In the genomic region with DNA sequence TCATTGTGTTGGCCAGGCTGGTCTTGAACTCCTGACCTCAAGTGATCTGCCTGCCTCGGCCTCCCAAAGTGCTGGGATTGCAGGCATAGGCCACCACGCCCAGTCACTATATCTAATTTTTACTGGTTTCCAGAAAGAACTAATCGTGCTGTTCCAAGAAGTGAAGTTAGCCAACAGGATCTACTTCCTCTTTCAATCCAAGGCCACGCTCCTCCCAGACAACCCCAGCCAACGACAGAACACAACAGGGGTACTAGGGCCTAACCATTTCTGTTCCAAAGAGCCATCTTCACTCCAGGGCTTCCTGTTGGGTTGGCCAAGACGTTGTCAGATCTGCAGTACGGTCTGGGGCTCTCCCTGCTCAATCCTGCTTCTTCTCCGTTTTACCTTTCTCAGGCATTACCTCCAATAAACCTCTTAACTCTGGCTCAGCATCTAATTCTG, we compare ENCODE assay signal across 18 cellular contexts.
DNase-seq lines count a peak whose midpoint lies in the region; ATAC-seq lines count a peak whose summit lies in the region.
"Had no signal": no experiment of that assay in that cellular context is flagged by ENCODE, and none has a peak within 500 bp of the region (broad histone marks: within the 10 kb centered on the region; RNA-seq: fewer than 3 reads in every experiment).

No MANE protein-coding gene starts in this region.

- no peak overlapping the region for H3K4me3 Mint-ChIP-seq in dendritic cell treated with granulocyte-macrophage colony-stimulating factor and Interleukin-4, amounts not matched to agents 40 ng/mL and 50 ng/mL, for 4 days
- H3K4me3 Mint-ChIP-seq: CD8-positive, alpha-beta memory T cell; GM23338 had no signal

- DNase-seq in CD1c-positive myeloid dendritic cell (ENCODE audit: extremely low spot score): peak; percentile 59
- peak; percentile 100 for DNase-seq in MV-4-11 (lab: John Stamatoyannopoulos, UW)
- DNase-seq in SKM-1 treated with dmso at 0.1 percent for 144 hours (lab: John Stamatoyannopoulos, UW; ENCODE audit: unreplicated experiment): peak; percentile 21
- no peak for DNase-seq in stimulated activated CD4-positive, alpha-beta T cell treated with anti-CD3 and anti-CD28 coated beads, Interleukin-15, amount 100 ng/mL, for 24 hours
- DNase-seq in iPS-NIHi7 (ENCODE audit: extremely low spot score): no peak
- DNase-seq in posterior cingulate gyrus: no peak
- DNase-seq: CD8-positive, alpha-beta memory T cell; DMS79 treated with DMSO at 0.1 percent for 48 hours; Karpas-422; NCI-H1436; NCI-H2029 treated with DMSO at 0.1 percent for 48 hours; NCI-H510A treated with DMSO at 0.1 percent for 48 hours; SHP77 treated with DMSO at 0.1 percent for 48 hours; SW 1271 had no signal

- H3K27ac Mint-ChIP-seq in dendritic cell treated with granulocyte-macrophage colony-stimulating factor and Interleukin-4, amounts not matched to agents 40 ng/mL and 50 ng/mL, for 4 days: peak overlapping the region; percentile 88
- H3K27ac Mint-ChIP-seq: CD8-positive, alpha-beta memory T cell; GM23338 had no signal

- no peaks in the 10 kb centered on the region for H3K9me3 Mint-ChIP-seq in dendritic cell treated with granulocyte-macrophage colony-stimulating factor and Interleukin-4, amounts not matched to agents 40 ng/mL and 50 ng/mL, for 4 days
- H3K9me3 Mint-ChIP-seq: CD8-positive, alpha-beta memory T cell; GM23338 had no signal

- H3K4me1 Mint-ChIP-seq in dendritic cell treated with granulocyte-macrophage colony-stimulating factor and Interleukin-4, amounts not matched to agents 40 ng/mL and 50 ng/mL, for 4 days (ENCODE audit: low read depth): peaks cover 44% of the 10 kb centered on the region
- H3K4me1 Mint-ChIP-seq: GM23338 had no signal

- no peak for ATAC-seq in GM19395 (IDR thresholded peaks at IDR 0.05; ENCODE audit: unreplicated experiment)
- ATAC-seq: GM12878, GM23338 had no signal

- no peaks in the 10 kb centered on the region for H3K27me3 Mint-ChIP-seq in dendritic cell treated with granulocyte-macrophage colony-stimulating factor and Interleukin-4, amounts not matched to agents 40 ng/mL and 50 ng/mL, for 4 days

- H3K36me3 Mint-ChIP-seq in dendritic cell treated with granulocyte-macrophage colony-stimulating factor and Interleukin-4, amounts not matched to agents 40 ng/mL and 50 ng/mL, for 4 days (ENCODE audit: low read depth): no peaks in the 10 kb centered on the region
- H3K36me3 Mint-ChIP-seq: CD8-positive, alpha-beta memory T cell had no signal

- intact Hi-C loops in dendritic cell treated with granulocyte-macrophage colony-stimulating factor and Interleukin-4, amounts not matched to agents 40 ng/mL and 50 ng/mL, for 4 days (cut with micrococcal nuclease): no loop called here
- intact Hi-C loops in posterior cingulate gyrus (cut with DNase I): no loop called here

Comparison
In these comparisons a context has a peak if more than half of its experiments do, and no peak if none do; other contexts are left out.
1. DNase-seq: peak in CD1c-positive myeloid dendritic cell (single experiment), MV-4-11 (single experiment) and SKM-1 treated with dmso at 0.1 percent for 144 hours (single experiment); none in stimulated activated CD4-positive, alpha-beta T cell treated with anti-CD3 and anti-CD28 coated beads, Interleukin-15, amount 100 ng/mL, for 24 hours (single experiment), iPS-NIHi7 (single experiment) and posterior cingulate gyrus (0 of 10).